ENCODE assay signal across 8 cellular contexts in the genomic region with DNA sequence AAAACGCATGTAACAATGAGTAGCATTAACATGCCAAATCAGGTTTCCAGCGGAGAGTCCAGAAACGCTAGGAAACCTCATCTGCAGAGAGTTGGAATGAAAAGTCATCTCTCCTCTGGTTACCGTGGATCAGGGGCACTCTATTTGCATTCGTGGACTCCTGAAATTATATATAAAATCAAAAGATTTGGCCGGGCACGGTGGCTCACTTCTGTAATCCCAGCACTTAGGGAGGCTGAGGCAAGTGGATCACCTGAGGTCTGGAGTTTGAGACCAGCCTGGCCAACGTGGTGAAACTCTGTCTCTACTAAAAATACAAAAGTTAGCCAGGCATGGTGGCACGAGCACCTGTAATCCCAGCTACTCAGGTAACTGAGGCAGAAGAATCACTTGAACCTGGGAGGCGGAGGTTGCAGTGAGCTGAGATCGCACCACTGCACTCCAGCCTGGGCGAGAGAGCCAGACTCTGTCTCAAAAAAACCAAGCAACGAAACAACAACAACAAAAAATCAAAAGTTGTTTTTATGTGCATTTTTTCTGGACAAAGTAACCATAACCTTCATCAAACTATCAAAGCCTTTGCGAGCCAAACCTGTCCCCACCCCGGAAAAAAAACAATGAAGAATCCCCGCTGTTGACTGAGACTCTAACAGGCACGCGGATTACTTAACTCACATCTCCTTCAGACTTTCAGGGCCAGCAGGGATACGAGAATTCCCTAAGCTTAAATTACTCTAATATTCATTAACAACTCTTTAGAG.
DNase-seq lines count a peak whose midpoint lies in the region; ATAC-seq and TF ChIP-seq lines count a peak whose summit lies in the region.

No MANE protein-coding gene starts in this region.

- DNase-seq in BE2C: no peak
- no peak for DNase-seq in colonic mucosa
- DNase-seq in CD1c-positive myeloid dendritic cell (ENCODE audit: extremely low spot score): no peak
- no peak for DNase-seq in HK-2 (ENCODE audit: unreplicated experiment)
- DNase-seq in activated naive CD4-positive, alpha-beta T cell treated with Interleukin-2 at 50 U/mL for 16 hours: no peak

- no peaks in the 10 kb centered on the region for H3K79me2 ChIP-seq in Loucy (ENCODE audit: insufficient read depth, low read length)

- H4K20me1 ChIP-seq in Loucy (ENCODE audit: insufficient read depth, low read length, poor library complexity, severe bottlenecking): no peaks in the 10 kb centered on the region

- peak overlapping the region; percentile 64 for H3K27ac ChIP-seq in colonic mucosa

- no peaks in the 10 kb centered on the region for H3F3A ChIP-seq in Loucy (ENCODE audit: low read depth)

- H3K4me1 ChIP-seq in BE2C (no peaks in the 10 kb centered on the region), Loucy (ENCODE audit: insufficient read depth, low read length, poor library complexity, severe bottlenecking) (no peaks in the 10 kb centered on the region), colonic mucosa (no peaks in the 10 kb centered on the region)

- no peaks in the 10 kb centered on the region for H3K9me3 ChIP-seq in BE2C
- H3K9me3 ChIP-seq in Loucy (ENCODE audit: insufficient read depth, low read depth, low read length): no peaks in the 10 kb centered on the region
- H3K9me3 ChIP-seq in colonic mucosa: no peaks in the 10 kb centered on the region

- peaks cover 36% of the 10 kb centered on the region for H3K4me1 Mint-ChIP-seq in nephron

- peak overlapping the region; percentile 84 for H2AFZ ChIP-seq in Loucy (ENCODE audit: low read length)

- H3K9me3 Mint-ChIP-seq in nephron: peaks cover 1% of the 10 kb centered on the region

- peak overlapping the region in 2 of 3 experiments; percentile 73 to 80 for H3K27ac Mint-ChIP-seq in nephron

- H3K27me3 Mint-ChIP-seq in nephron (ENCODE audit: low read depth): peaks cover 12% of the 10 kb centered on the region

- intact Hi-C loops in colonic mucosa (cut with DNase I): no loop called here

- H3K36me3 Mint-ChIP-seq in nephron (ENCODE audit: low read depth): peaks cover 8% of the 10 kb centered on the region

- TF ChIP-seq CTCF in BE2C (IDR thresholded peaks at IDR 0.05; ENCODE audit: low read depth, low read length): no peak
- no peak for TF ChIP-seq CTCF in Loucy (conservative IDR thresholded peaks at IDR 0.05; ENCODE audit: low read length)
- TF ChIP-seq CTCF in colonic mucosa (IDR thresholded peaks at IDR 0.05): no peak
- TF ChIP-seq CTCF in nephron (IDR thresholded peaks at IDR 0.05; ENCODE audit: unreplicated experiment in 3 of 3): no peak

- H3K27me3 ChIP-seq in BE2C (peaks cover 41% of the 10 kb centered on the region), Loucy (ENCODE audit: insufficient read depth, low read length, poor library complexity, severe bottlenecking) (no peaks in the 10 kb centered on the region), colonic mucosa (no peaks in the 10 kb centered on the region)

- H3K4me3 ChIP-seq in BE2C (ENCODE audit: low read depth, low read length): peak overlapping the region; percentile 56
- peak overlapping the region; percentile 67 for H3K4me3 ChIP-seq in Loucy (ENCODE audit: low read length, poor library complexity, severe bottlenecking)
- H3K4me3 ChIP-seq in colonic mucosa: peak overlapping the region; percentile 34

- H3K9ac ChIP-seq in Loucy (ENCODE audit: low read depth, low read length, poor library complexity, severe bottlenecking) (peak overlapping the region; percentile 43), colonic mucosa (ENCODE audit: low read depth in 2 of 2, low read length in 2 of 2) (peak overlapping the region in 1 of 2 donors; percentile 48)

- H3K4me2 ChIP-seq in Loucy (ENCODE audit: low read depth, low read length, poor library complexity, severe bottlenecking): peak overlapping the region; percentile 63

- no peak for ATAC-seq in GM19463 (IDR thresholded peaks at IDR 0.05; ENCODE audit: unreplicated experiment)

- H3K9me2 ChIP-seq in Loucy (replicated peaks; ENCODE audit: low read depth, low read length): no peaks in the 10 kb centered on the region

- H3K36me3 ChIP-seq in BE2C: no peaks in the 10 kb centered on the region
- H3K36me3 ChIP-seq in Loucy (ENCODE audit: insufficient read depth, low read length): no peaks in the 10 kb centered on the region
- H3K36me3 ChIP-seq in colonic mucosa: no peaks in the 10 kb centered on the region

- H3K4me3 Mint-ChIP-seq in nephron: peak overlapping the region in 2 of 3 experiments; percentile 33 to 80
